ENCODE assay signal across 23 cellular contexts in genomic region chr6:138622967-138623366, GRCh38.
DNase-seq lines count a peak whose midpoint lies in the region; ATAC-seq and TF ChIP-seq lines count a peak whose summit lies in the region.
"Had no signal": no experiment of that assay in that cellular context is flagged by ENCODE, and none has a peak within 500 bp of the region (broad histone marks: within the 10 kb centered on the region; RNA-seq: fewer than 3 reads in every experiment).

No MANE protein-coding gene starts in this region.

- no peaks in the 10 kb centered on the region for H3K36me3 Mint-ChIP-seq in MCF 10A (ENCODE audit: insufficient read depth, unreplicated experiment)
- no peaks in the 10 kb centered on the region for H3K36me3 Mint-ChIP-seq in activated CD4-positive, alpha-beta memory T cell treated with anti-CD3 and anti-CD28 coated beads, Interleukin-2, amount 10 ng/mL, durations not matched to agents 7 days and 5 days (ENCODE audit: low read depth)

- no TSS peak for BruUV-seq in MCF 10A (replicated peaks; lab: Mats Ljungman, UMichigan)

- no peak for TF ChIP-seq POLR2A in breast epithelium (IDR thresholded peaks at IDR 0.05)

- DNase-seq in MCF 10A (ENCODE audit: unreplicated experiment) (peak; percentile 84), breast epithelium (ENCODE audit: low spot score in 2 of 2) (no peak), SW480 (ENCODE audit: low spot score) (peak; percentile 2), fibroblast of pulmonary artery (ENCODE audit: low read depth) (peak; percentile 29), MG63 (no peak)
- no peak for DNase-seq in activated CD4-positive, alpha-beta memory T cell treated with anti-CD3 and anti-CD28 coated beads, Interleukin-2, amount 10 ng/mL, durations not matched to agents 7 days and 5 days
- DNase-seq: activated naive CD4-positive, alpha-beta T cell treated with anti-CD3 and anti-CD28 coated beads for 36 hours; activated T-cell treated with anti-CD3 and anti-CD28 coated beads, Interleukin-2, amount 50 U/mL, for 72 hours; erythroblast; NCI-H1048; NCI-H524 treated with DMSO at 0.1 percent for 48 hours; stimulated activated CD4-positive, alpha-beta T cell treated with anti-CD3 and anti-CD28 coated beads, Interleukin-1b, Interleukin-23, amount 100 ng/mL, for 48 hours; substantia nigra; uterus had no signal

- H3K36me3 ChIP-seq in breast epithelium (no peaks in the 10 kb centered on the region), MG63 (no peaks in the 10 kb centered on the region)
- H3K36me3 ChIP-seq: HAP-1, neutrophil, prostate gland, SJSA1, uterus had no signal

- H3K4me3 ChIP-seq in breast epithelium (no peak overlapping the region), fibroblast of pulmonary artery (replicated peaks; ENCODE audit: low read depth, low read length) (no peak overlapping the region), MG63 (no peak overlapping the region)
- H3K4me3 ChIP-seq: HAP-1, lung, prostate gland, SJSA1, skin epidermis, uterus had no signal

- H3K4me1 ChIP-seq in breast epithelium = no peaks in the 10 kb centered on the region
- H3K4me1 ChIP-seq: HAP-1, prostate gland, SJSA1, uterus had no signal

- no peaks in the 10 kb centered on the region for H3K9me3 ChIP-seq in breast epithelium
- no peaks in the 10 kb centered on the region for H3K9me3 ChIP-seq in MG63
- H3K9me3 ChIP-seq: HAP-1, neutrophil, prostate gland, SJSA1, uterus had no signal

- H3K27ac Mint-ChIP-seq in MCF 10A (ENCODE audit: low read depth, unreplicated experiment) = no peak overlapping the region
- no peak overlapping the region for H3K27ac Mint-ChIP-seq in activated CD4-positive, alpha-beta memory T cell treated with anti-CD3 and anti-CD28 coated beads, Interleukin-2, amount 10 ng/mL, durations not matched to agents 7 days and 5 days
- H3K27ac Mint-ChIP-seq: activated naive CD4-positive, alpha-beta T cell treated with anti-CD3 and anti-CD28 coated beads for 36 hours; activated T-cell treated with anti-CD3 and anti-CD28 coated beads, Interleukin-2, amount 50 U/mL, for 72 hours had no signal

- ATAC-seq in HG02798 (IDR thresholded peaks at IDR 0.05; ENCODE audit: poor library complexity, unreplicated experiment) (no peak), GM21529 (IDR thresholded peaks at IDR 0.05; ENCODE audit: unreplicated experiment) (no peak)
- ATAC-seq: activated T-cell treated with anti-CD3 and anti-CD28 coated beads, Interleukin-2, amount 50 U/mL, for 72 hours had no signal

- intact Hi-C loops in MCF 10A (cut with micrococcal nuclease) (no loop called here), breast epithelium (cut with DNase I; ENCODE audit: low total_unique reads) (no loop called here)

- no peaks in the 10 kb centered on the region for H3K27me3 Mint-ChIP-seq in MCF 10A (ENCODE audit: insufficient read depth, unreplicated experiment)
- peaks cover 2% of the 10 kb centered on the region for H3K27me3 Mint-ChIP-seq in activated CD4-positive, alpha-beta memory T cell treated with anti-CD3 and anti-CD28 coated beads, Interleukin-2, amount 10 ng/mL, durations not matched to agents 7 days and 5 days

- no peaks in the 10 kb centered on the region for H3K9me3 Mint-ChIP-seq in MCF 10A (ENCODE audit: unreplicated experiment)
- no peaks in the 10 kb centered on the region for H3K9me3 Mint-ChIP-seq in activated CD4-positive, alpha-beta memory T cell treated with anti-CD3 and anti-CD28 coated beads, Interleukin-2, amount 10 ng/mL, durations not matched to agents 7 days and 5 days
- H3K9me3 Mint-ChIP-seq: activated naive CD4-positive, alpha-beta T cell treated with anti-CD3 and anti-CD28 coated beads for 36 hours; activated T-cell treated with anti-CD3 and anti-CD28 coated beads, Interleukin-2, amount 50 U/mL, for 72 hours had no signal

- H3K27me3 ChIP-seq in breast epithelium (no peaks in the 10 kb centered on the region), MG63 (no peaks in the 10 kb centered on the region)
- H3K27me3 ChIP-seq: neutrophil, SJSA1, uterus had no signal

- no peak overlapping the region for H3K4me3 Mint-ChIP-seq in MCF 10A (ENCODE audit: unreplicated experiment)
- no peak overlapping the region for H3K4me3 Mint-ChIP-seq in activated CD4-positive, alpha-beta memory T cell treated with anti-CD3 and anti-CD28 coated beads, Interleukin-2, amount 10 ng/mL, durations not matched to agents 7 days and 5 days
- H3K4me3 Mint-ChIP-seq: activated naive CD4-positive, alpha-beta T cell treated with anti-CD3 and anti-CD28 coated beads for 36 hours; activated T-cell treated with anti-CD3 and anti-CD28 coated beads, Interleukin-2, amount 50 U/mL, for 72 hours had no signal

- POLR2A ChIA-PET in MCF 10A (lab: Yijun Ruan, JAX) = interaction anchor here (0.7 to 1.3 kb wide), 4 partner anchors 19 to 55 kb away, joined by 3 read pairs; no protein-coding TSS in a partner anchor
- POLR2A ChIA-PET in activated CD4-positive, alpha-beta memory T cell treated with anti-CD3 and anti-CD28 coated beads, Interleukin-2, amount 10 ng/mL, durations not matched to agents 7 days and 5 days (lab: Charles Lee) = no interaction called here

- H3K27ac ChIP-seq in breast epithelium = no peak overlapping the region
- H3K27ac ChIP-seq: KMS-11, neutrophil, prostate gland, SJSA1, skin epidermis, uterus had no signal

- CTCF ChIA-PET in MCF 10A (lab: Yijun Ruan, JAX) = no interaction called here
- CTCF ChIA-PET in activated CD4-positive, alpha-beta memory T cell treated with anti-CD3 and anti-CD28 coated beads, Interleukin-2, amount 10 ng/mL, durations not matched to agents 7 days and 5 days (lab: Charles Lee) = no interaction called here

- H3K4me1 Mint-ChIP-seq in MCF 10A (ENCODE audit: insufficient read depth, unreplicated experiment) = peaks cover 26% of the 10 kb centered on the region
- H3K4me1 Mint-ChIP-seq in activated CD4-positive, alpha-beta memory T cell treated with anti-CD3 and anti-CD28 coated beads, Interleukin-2, amount 10 ng/mL, durations not matched to agents 7 days and 5 days = no peaks in the 10 kb centered on the region

- TF ChIP-seq CTCF in MCF 10A (IDR thresholded peaks at IDR 0.05; ENCODE audit: unreplicated experiment) = no peak
- no peak for TF ChIP-seq CTCF in breast epithelium (IDR thresholded peaks at IDR 0.05)
- no peak for TF ChIP-seq CTCF in fibroblast of pulmonary artery (IDR thresholded peaks at IDR 0.05; ENCODE audit: low read length, missing control alignments)

Comparison
In these comparisons a context has a peak if more than half of its experiments do, and no peak if none do; other contexts are left out.
1. DNase-seq: peak in MCF 10A (single experiment), SW480 (single experiment) and fibroblast of pulmonary artery (single experiment); none in breast epithelium (0 of 2), activated CD4-positive, alpha-beta memory T cell treated with anti-CD3 and anti-CD28 coated beads, Interleukin-2, amount 10 ng/mL, durations not matched to agents 7 days and 5 days (single experiment) and MG63 (single experiment).